In genomic region chr3:184811034-184811433, GRCh38 we compare ENCODE assay signal across 15 cellular contexts. TPM values are rescaled to one million over a fixed set of nuclear protein-coding genes. Genes with fewer than 3 reads are reported as not detected.
DNase-seq lines count a peak whose midpoint lies in the region; ATAC-seq and TF ChIP-seq lines count a peak whose summit lies in the region.
"Had no signal": no experiment of that assay in that cellular context is flagged by ENCODE, and none has a peak within 500 bp of the region (broad histone marks: within the 10 kb centered on the region; RNA-seq: fewer than 3 reads in every experiment).

No MANE protein-coding gene starts in this region.

- H3K27me3 ChIP-seq in PC-9 (ENCODE audit: insufficient read depth, low read depth) (no peaks in the 10 kb centered on the region), esophagus muscularis mucosa (no peaks in the 10 kb centered on the region)

- peaks cover 0 to 2% of the 10 kb centered on the region in 2 donors for H3K9me3 Mint-ChIP-seq in activated T-cell treated with anti-CD3 and anti-CD28 coated beads, Interleukin-2, amount 50 U/mL, for 72 hours
- H3K9me3 Mint-ChIP-seq: IgD-negative memory B cell had no signal

- H3K27ac Mint-ChIP-seq in activated T-cell treated with anti-CD3 and anti-CD28 coated beads, Interleukin-2, amount 50 U/mL, for 72 hours, result peak overlapping the region; percentile 18

- 97% methylated on average over 3 of the region's 3 CpGs for WGBS in esophagus muscularis mucosa

- H3K36me3 Mint-ChIP-seq in activated T-cell treated with anti-CD3 and anti-CD28 coated beads, Interleukin-2, amount 50 U/mL, for 72 hours (ENCODE audit: insufficient read depth in 2 of 2), result peaks cover 0 to 3% of the 10 kb centered on the region in 2 donors
- H3K36me3 Mint-ChIP-seq: brain, IgD-negative memory B cell had no signal

- H3K4me1 Mint-ChIP-seq in activated T-cell treated with anti-CD3 and anti-CD28 coated beads, Interleukin-2, amount 50 U/mL, for 72 hours (ENCODE audit: low read depth), result peaks cover 62% of the 10 kb centered on the region

- TF ChIP-seq CTCF in PC-9 (conservative IDR thresholded peaks at IDR 0.05), result no peak
- TF ChIP-seq CTCF in esophagus muscularis mucosa (IDR thresholded peaks at IDR 0.05), result no peak

- H3K27ac ChIP-seq in PC-9 (no peak overlapping the region), esophagus muscularis mucosa (replicated peaks in 1 of 4) (no peak overlapping the region)

- no peak overlapping the region for H3K4me2 ChIP-seq in PC-9

- peaks cover 24% of the 10 kb centered on the region for H3K79me2 ChIP-seq in PC-9 (ENCODE audit: low read depth)

- H4K20me1 ChIP-seq in PC-9 (ENCODE audit: insufficient read depth), result no peaks in the 10 kb centered on the region

- no peaks in the 10 kb centered on the region for H3K9me2 ChIP-seq in PC-9 (ENCODE audit: insufficient read depth)

- CTCF ChIA-PET in PC-9 (lab: Charles Lee), result no interaction called here

- peaks cover 17% of the 10 kb centered on the region for H3K4me1 ChIP-seq in PC-9 (replicated peaks; ENCODE audit: insufficient read depth)
- peaks cover 17 to 28% (median 21%) of the 10 kb centered on the region in 4 donors for H3K4me1 ChIP-seq in esophagus muscularis mucosa

- ATAC-seq in activated T-cell treated with anti-CD3 and anti-CD28 coated beads, Interleukin-2, amount 50 U/mL, for 72 hours (replicated peaks in 1 of 2), result peak; percentile 35 to 43
- ATAC-seq in stimulated activated naive CD8-positive, alpha-beta T cell treated with anti-CD3 and anti-CD28 coated beads, Interleukin-15, Interleukin-2, amounts not matched to agents 100 U/mL and 50 U/mL, for 24 hours, result no peak
- ATAC-seq in GM21723 (IDR thresholded peaks at IDR 0.05; ENCODE audit: unreplicated experiment) (no peak), HG03432 (IDR thresholded peaks at IDR 0.05; ENCODE audit: unreplicated experiment) (no peak)

- no peaks in the 10 kb centered on the region for H3K27me3 Mint-ChIP-seq in activated T-cell treated with anti-CD3 and anti-CD28 coated beads, Interleukin-2, amount 50 U/mL, for 72 hours (ENCODE audit: low read depth)

- TF ChIP-seq EP300 in esophagus muscularis mucosa (IDR thresholded peaks at IDR 0.05), result no peak

- H3F3A ChIP-seq in PC-9 (ENCODE audit: insufficient read depth, low read depth), result no peaks in the 10 kb centered on the region

- no peak overlapping the region for H3K4me3 ChIP-seq in PC-9
- no peak overlapping the region for H3K4me3 ChIP-seq in esophagus muscularis mucosa

- BruUV-seq in PC-9 (replicated peaks; lab: Mats Ljungman, UMichigan), result no TSS peak

- H3K9me3 ChIP-seq in PC-9 (ENCODE audit: insufficient read depth, low read depth) (no peaks in the 10 kb centered on the region), esophagus muscularis mucosa (no peaks in the 10 kb centered on the region)

- H3K36me3 ChIP-seq in PC-9 (ENCODE audit: low read depth), result no peaks in the 10 kb centered on the region
- H3K36me3 ChIP-seq in esophagus muscularis mucosa, result no peaks in the 10 kb centered on the region

- DNase-seq in activated T-cell treated with anti-CD3 and anti-CD28 coated beads, Interleukin-2, amount 50 U/mL, for 72 hours, result peak; percentile 28 to 32
- DNase-seq in activated T-cell treated with anti-CD3 and anti-CD28 coated beads for 4 hours (no peak), PC-9 (no peak), esophagus muscularis mucosa (ENCODE audit: extremely low spot score) (peak; percentile 47)
- peak; percentile 9 for DNase-seq in stimulated activated naive CD8-positive, alpha-beta T cell treated with anti-CD3 and anti-CD28 coated beads, Interleukin-15, Interleukin-2, amounts not matched to agents 100 U/mL and 50 U/mL, for 24 hours
- DNase-seq in activated CD4-positive, CD25-positive, alpha-beta regulatory T cell (lab: John Stamatoyannopoulos, UW), result no peak
- DNase-seq: GOT3; NCI-H2227 treated with DMSO at 0.1 percent for 48 hours; right cardiac atrium; stimulated activated CD4-positive, alpha-beta T cell treated with anti-CD3 and anti-CD28 coated beads, Interleukin-2, amount 100 ng/mL, for 48 hours; SW 1271 had no signal

- H2AFZ ChIP-seq in PC-9, result peak overlapping the region; percentile 97

- H3K4me3 Mint-ChIP-seq in activated T-cell treated with anti-CD3 and anti-CD28 coated beads, Interleukin-2, amount 50 U/mL, for 72 hours, result peak overlapping the region; percentile 37 to 87

- intact Hi-C loops in PC-9 (cut with micrococcal nuclease; ENCODE audit: unreplicated experiment) (no loop called here), esophagus muscularis mucosa (cut with DNase I) (loop anchor here (5.0 kb wide), 1 partner anchor 929 kb away; the partner anchor contains the start of gene PARL)

- POLR2A ChIA-PET in PC-9 (lab: Charles Lee; ENCODE audit: unreplicated experiment), result interaction anchor here (0.6 kb wide), 1 partner anchor 19 kb away, joined by 4 read pairs; no protein-coding TSS in a partner anchor

- TF ChIP-seq POLR2A in esophagus muscularis mucosa (IDR thresholded peaks at IDR 0.05; ENCODE audit: low read depth), result no peak

RNA-seq across cellular contexts. Expression of gene VPS8, which starts 0.9 kb away (rescaled TPM):
- 100 to 1,000 TPM in 1 of 2 donors, 10 to 100 TPM in 1; 86.6 to 104 TPM for total RNA-seq in activated T-cell treated with anti-CD3 and anti-CD28 coated beads, Interleukin-2, amount 50 U/mL, for 72 hours
- total RNA-seq in PC-9 (2021) (71.8 and 80.8 TPM in 2 replicates), esophagus muscularis mucosa (10 to 100 TPM; 31.0 to 39.0 (median 32.6) TPM)

Comparison
In these comparisons a context has a peak if more than half of its experiments do, and no peak if none do; other contexts are left out.
1. DNase-seq: peak in activated T-cell treated with anti-CD3 and anti-CD28 coated beads, Interleukin-2, amount 50 U/mL, for 72 hours (2 of 2), esophagus muscularis mucosa (single experiment) and stimulated activated naive CD8-positive, alpha-beta T cell treated with anti-CD3 and anti-CD28 coated beads, Interleukin-15, Interleukin-2, amounts not matched to agents 100 U/mL and 50 U/mL, for 24 hours (single experiment); none in activated T-cell treated with anti-CD3 and anti-CD28 coated beads for 4 hours (single experiment), PC-9 (0 of 2) and activated CD4-positive, CD25-positive, alpha-beta regulatory T cell (0 of 4).
2. ATAC-seq: peak in activated T-cell treated with anti-CD3 and anti-CD28 coated beads, Interleukin-2, amount 50 U/mL, for 72 hours (2 of 2); none in stimulated activated naive CD8-positive, alpha-beta T cell treated with anti-CD3 and anti-CD28 coated beads, Interleukin-15, Interleukin-2, amounts not matched to agents 100 U/mL and 50 U/mL, for 24 hours (single experiment), GM21723 (single experiment) and HG03432 (single experiment).